Comparison of ENCODE assay signal across 9 cellular contexts in the genomic region with DNA sequence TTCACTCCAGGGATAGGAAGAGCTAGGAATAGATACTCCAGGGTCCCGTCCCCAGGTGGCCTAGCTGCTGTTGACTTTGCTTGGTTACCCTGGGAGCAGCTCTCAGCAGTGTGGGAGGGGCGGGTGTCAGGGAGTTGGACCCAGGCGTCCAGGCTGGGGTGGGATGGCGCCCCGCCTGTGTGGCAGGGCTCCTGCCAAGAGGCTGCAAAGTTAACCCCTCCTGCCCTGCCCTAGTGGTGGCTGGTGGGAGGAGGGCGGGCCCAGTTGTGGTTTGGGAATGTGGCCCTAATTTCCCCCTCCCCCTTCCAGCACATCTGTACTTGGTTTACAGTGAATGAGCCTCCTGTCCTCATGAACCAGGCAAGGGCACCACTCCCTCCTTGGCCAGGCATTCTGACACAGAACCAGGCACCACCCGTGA. TPM values are rescaled to one million over a fixed set of nuclear protein-coding genes. Genes with fewer than 3 reads are reported as not detected.
DNase-seq lines count a peak whose midpoint lies in the region; ATAC-seq and TF ChIP-seq lines count a peak whose summit lies in the region.
"Had no signal": no experiment of that assay in that cellular context is flagged by ENCODE, and none has a peak within 500 bp of the region (broad histone marks: within the 10 kb centered on the region; RNA-seq: fewer than 3 reads in every experiment).

No MANE protein-coding gene starts in this region.

- no peaks in the 10 kb centered on the region for H3K9me3 Mint-ChIP-seq in neural crest cell

- no peak overlapping the region for H2AFZ ChIP-seq in MM.1S (ENCODE audit: low read length)

- peaks cover 53% of the 10 kb centered on the region for H3K27me3 Mint-ChIP-seq in neural crest cell (ENCODE audit: low read depth)

- ATAC-seq in GM18517 (IDR thresholded peaks at IDR 0.05; ENCODE audit: unreplicated experiment): no peak

- H3K4me2 ChIP-seq in MM.1S (ENCODE audit: low read depth, low read length): peak overlapping the region; percentile 85; the same call in 1 of the 2 replicates

- DNase-seq in BE2C (no peak), MM.1S (no peak), esophagus squamous epithelium (lab: John Stamatoyannopoulos, UW) (no peak), neural crest cell (ENCODE audit: low read depth, low spot score) (no peak), NCI-H2107 (lab: John Stamatoyannopoulos, UW) (no peak), GOT3 (lab: John Stamatoyannopoulos, UW) (no peak), NOMO-1 treated with dmso at 0.1 percent for 144 hours (lab: John Stamatoyannopoulos, UW; ENCODE audit: unreplicated experiment) (no peak)

- peaks cover 7% of the 10 kb centered on the region; the same call in 1 of the 2 replicates for H3K79me2 ChIP-seq in MM.1S (ENCODE audit: low read length)

- peaks cover 11% of the 10 kb centered on the region for H3F3A ChIP-seq in MM.1S (ENCODE audit: insufficient read depth, low read length)

- TF ChIP-seq CTCF in BE2C (IDR thresholded peaks at IDR 0.05; ENCODE audit: low read depth, low read length): peak; percentile 2; the same call in 1 of the 2 replicates
- TF ChIP-seq CTCF in MM.1S (IDR thresholded peaks at IDR 0.05; ENCODE audit: low read length): no peak
- peak in 1 of 6 experiments; percentile 33 for TF ChIP-seq CTCF in esophagus squamous epithelium (IDR thresholded peaks at IDR 0.05)
- no peak for TF ChIP-seq CTCF in neural crest cell (conservative IDR thresholded peaks at IDR 0.05)

- no peaks in the 10 kb centered on the region for H4K20me1 ChIP-seq in MM.1S (ENCODE audit: insufficient read depth, low read length)

- 17 to 36% methylated on average over 1 to 3 of the region's 7 CpGs for WGBS in esophagus squamous epithelium, 2 donors

- H3K4me1 ChIP-seq in BE2C (peaks cover 25% of the 10 kb centered on the region), MM.1S (ENCODE audit: low read length) (peaks cover 15% of the 10 kb centered on the region), esophagus squamous epithelium (peaks cover 36 to 83% (median 54%) of the 10 kb centered on the region in 3 donors)

- H3K27me3 ChIP-seq in BE2C: no peaks in the 10 kb centered on the region
- no peaks in the 10 kb centered on the region for H3K27me3 ChIP-seq in MM.1S (replicated peaks; ENCODE audit: insufficient read depth, low read length)
- H3K27me3 ChIP-seq in esophagus squamous epithelium: no peaks in the 10 kb centered on the region

- H3K36me3 ChIP-seq in BE2C (no peaks in the 10 kb centered on the region), MM.1S (replicated peaks; ENCODE audit: insufficient read depth, low read length) (no peaks in the 10 kb centered on the region), esophagus squamous epithelium (peaks cover 0 to 5% (median 0%) of the 10 kb centered on the region in 3 donors)

- H3K4me1 Mint-ChIP-seq in neural crest cell: peaks cover 39% of the 10 kb centered on the region

- H3K9me3 ChIP-seq in BE2C (no peaks in the 10 kb centered on the region), MM.1S (replicated peaks; ENCODE audit: insufficient read depth, low read length) (no peaks in the 10 kb centered on the region), esophagus squamous epithelium (no peaks in the 10 kb centered on the region)

- no peak overlapping the region for H3K9ac ChIP-seq in MM.1S (ENCODE audit: low read length)

- no peaks in the 10 kb centered on the region for H3K9me2 ChIP-seq in MM.1S (replicated peaks; ENCODE audit: insufficient read depth, low read length)

- no peaks in the 10 kb centered on the region for H3K36me3 Mint-ChIP-seq in neural crest cell (ENCODE audit: low read depth)

- H3K4me3 Mint-ChIP-seq in neural crest cell: peak overlapping the region; percentile 74

- intact Hi-C loops in esophagus squamous epithelium (cut with DNase I): no loop called here

- H3K27ac ChIP-seq in MM.1S (ENCODE audit: low read length) (no peak overlapping the region), esophagus squamous epithelium (peak overlapping the region; percentile 95 to 100 (median 98))

- no peak for TF ChIP-seq POLR2A in esophagus squamous epithelium (IDR thresholded peaks at IDR 0.05)

- peak overlapping the region; percentile 65 for H3K27ac Mint-ChIP-seq in neural crest cell (ENCODE audit: unreplicated experiment)

- H3K4me3 ChIP-seq in BE2C (ENCODE audit: low read depth, low read length): peak overlapping the region; percentile 30
- no peak overlapping the region for H3K4me3 ChIP-seq in MM.1S (ENCODE audit: low read length)
- H3K4me3 ChIP-seq in esophagus squamous epithelium: peak overlapping the region in 2 of 4 donors; percentile 78 to 90

RNA-seq across cellular contexts. Expression of a gene that starts 1.7 kb away (rescaled TPM):
- polyA plus RNA-seq in BE2C (2012; ENCODE audit: insufficient read depth, insufficient read length, low read depth): 20.2 TPM
- 100 to 1,000 TPM in 3 of 4 donors, 10 to 100 TPM in 1; 98.0 to 171 (median 125) TPM for total RNA-seq in esophagus squamous epithelium
- 5.4 and 5.9 TPM in 2 replicates for total RNA-seq in neural crest cell

RNA-seq across cellular contexts. Expression of a gene that starts 26.6 kb away (rescaled TPM):
- polyA plus RNA-seq in BE2C (2012; ENCODE audit: insufficient read depth, insufficient read length, low read depth): not detected
- total RNA-seq in esophagus squamous epithelium: 1 to 10 TPM; 4.2 to 7.2 (median 5.9) TPM
- total RNA-seq in neural crest cell: not detected in 2 replicates
- total RNA-seq: M059J had no signal

RNA-seq across cellular contexts. Expression of a gene that starts 34.4 kb away (rescaled TPM):
- 6.3 TPM for polyA plus RNA-seq in BE2C (2012; ENCODE audit: insufficient read depth, insufficient read length, low read depth)
- 10 to 100 TPM; 32.2 to 85.6 (median 48.0) TPM for total RNA-seq in esophagus squamous epithelium
- 56.3 and 65.8 TPM in 2 replicates for total RNA-seq in neural crest cell

RNA-seq across cellular contexts. Expression of a gene that starts 53.0 kb away (rescaled TPM):
- 12.2 TPM for polyA plus RNA-seq in BE2C (2012; ENCODE audit: insufficient read depth, insufficient read length, low read depth)
- total RNA-seq in esophagus squamous epithelium (10 to 100 TPM; 11.4 to 30.5 (median 15.7) TPM), neural crest cell (22.1 and 26.5 TPM in 2 replicates)

RNA-seq across cellular contexts. Expression of a gene that starts 53.2 kb away (rescaled TPM):
- polyA plus RNA-seq in BE2C (2012; ENCODE audit: insufficient read depth, insufficient read length, low read depth): 35.0 TPM
- total RNA-seq in esophagus squamous epithelium (10 to 100 TPM in 2 of 4 donors, 1 to 10 TPM in 2; 6.9 to 21.2 (median 9.8) TPM), neural crest cell (52.7 and 59.6 TPM in 2 replicates)

Comparison
In these comparisons a context has a peak if more than half of its experiments do, and no peak if none do; other contexts are left out.
1. RNA of a gene that starts 1.7 kb away (total RNA-seq): 98.0 to 171 TPM in esophagus squamous epithelium; 5.4 to 5.9 TPM in neural crest cell; every median in the first group is over 10 times any median in the second.